8 cellular contexts compared by ENCODE assay signal in the genomic region with DNA sequence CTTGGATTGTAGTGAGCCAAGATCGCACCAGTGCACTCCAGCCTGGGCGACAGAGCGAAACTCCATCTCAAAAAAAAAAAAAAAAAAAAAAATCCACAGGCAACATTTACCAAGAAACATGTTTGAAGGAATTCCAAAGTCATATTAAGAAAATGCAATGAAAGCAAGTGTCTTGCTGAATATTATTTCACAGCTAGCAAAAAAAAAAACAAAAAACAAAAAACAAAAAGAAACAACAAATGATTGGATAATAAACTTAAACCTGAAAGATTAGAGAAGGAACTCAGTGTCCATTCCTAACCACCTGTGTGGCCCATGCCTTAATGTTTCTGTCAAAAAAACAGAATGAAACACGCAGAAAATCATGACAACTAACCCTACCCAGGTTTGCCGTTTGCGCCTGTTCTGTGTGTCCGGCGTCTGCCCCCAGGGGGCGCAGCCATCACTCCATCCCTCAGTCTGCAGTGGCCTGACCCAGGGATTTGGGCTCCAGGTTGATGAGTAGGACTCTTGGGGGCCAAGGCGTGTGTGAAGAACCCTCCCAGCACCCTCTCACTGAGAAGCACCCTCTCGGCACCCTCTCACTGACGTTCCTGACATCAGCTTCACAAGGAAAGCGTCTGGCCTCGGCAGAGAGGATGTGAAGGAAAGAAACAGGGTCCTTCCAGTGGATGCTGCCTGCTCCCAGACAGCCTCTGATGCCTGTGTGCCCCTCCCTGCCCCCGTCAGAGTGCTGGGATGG. TPM values are rescaled to one million over a fixed set of nuclear protein-coding genes. Genes with fewer than 3 reads are reported as not detected.
DNase-seq lines count a peak whose midpoint lies in the region; ATAC-seq and TF ChIP-seq lines count a peak whose summit lies in the region.

No MANE protein-coding gene starts in this region.

- DNase-seq in HCEC 1CT (peak; percentile 29), activated T-helper 1 cell treated with Interleukin-2 at 50 U/mL for 16 hours (ENCODE audit: low read depth) (peak; percentile 64), fibroblast of pulmonary artery (ENCODE audit: low read depth) (peak; percentile 55), posterior vena cava (ENCODE audit: low spot score) (peak; percentile 88), globus pallidus (ENCODE audit: low spot score) (no peak)

- H4K20me1 ChIP-seq in BLaER1 = 0 out of 2 replicates have a peak, but pooled peaks cover 26% of the 10 kb centered on the region
- H4K20me1 ChIP-seq in OCI-LY3 (ENCODE audit: insufficient read depth, low read length) = no peaks in the 10 kb centered on the region

- H3K4me3 ChIP-seq in BLaER1 (no peak overlapping the region), OCI-LY3 (ENCODE audit: low read length) (no peak overlapping the region), fibroblast of pulmonary artery (replicated peaks; ENCODE audit: low read depth, low read length) (no peak overlapping the region)

- no peaks in the 10 kb centered on the region for H3K9me3 ChIP-seq in BLaER1
- H3K9me3 ChIP-seq in OCI-LY3 (ENCODE audit: insufficient read depth, low read length) = no peaks in the 10 kb centered on the region

- H3K4me1 ChIP-seq in BLaER1 (peaks cover 83% of the 10 kb centered on the region), OCI-LY3 (ENCODE audit: low read length) (no peaks in the 10 kb centered on the region)

- H3K36me3 ChIP-seq in BLaER1 = peaks cover 3% of the 10 kb centered on the region; the same call in 1 of the 2 replicates
- no peaks in the 10 kb centered on the region for H3K36me3 ChIP-seq in OCI-LY3 (replicated peaks; ENCODE audit: low read depth, low read length)

- H3K79me2 ChIP-seq in OCI-LY3 (ENCODE audit: low read length) = no peaks in the 10 kb centered on the region

- H3K9ac ChIP-seq in BLaER1 = no peak overlapping the region
- H3K9ac ChIP-seq in OCI-LY3 (ENCODE audit: low read length) = no peak overlapping the region

- H3K27ac ChIP-seq in BLaER1 (no peak overlapping the region), OCI-LY3 (ENCODE audit: low read length) (no peak overlapping the region)

- no peaks in the 10 kb centered on the region for H3K27me3 ChIP-seq in BLaER1
- no peaks in the 10 kb centered on the region for H3K27me3 ChIP-seq in OCI-LY3 (ENCODE audit: low read depth, low read length)

- peak; percentile 81 for TF ChIP-seq CTCF in OCI-LY3 (IDR thresholded peaks at IDR 0.05; ENCODE audit: low read depth, low read length)
- TF ChIP-seq CTCF in fibroblast of pulmonary artery (IDR thresholded peaks at IDR 0.05; ENCODE audit: low read length, missing control alignments) = no peak

- intact Hi-C loops in posterior vena cava (cut with DNase I) = loop anchor here in 1 of 2 donors (5.0 kb wide), 1 partner anchor 40 kb away; no protein-coding TSS in a partner anchor

- ATAC-seq in HG03135 (IDR thresholded peaks at IDR 0.05; ENCODE audit: unreplicated experiment) = no peak

- H2AFZ ChIP-seq in OCI-LY3 (ENCODE audit: low read depth, low read length) = no peak overlapping the region

- H3K4me2 ChIP-seq in BLaER1 = peak overlapping the region; percentile 40
- no peak overlapping the region for H3K4me2 ChIP-seq in OCI-LY3 (ENCODE audit: low read length)

RNA-seq across cellular contexts. Expression of a gene that starts 19.2 kb away (rescaled TPM):
- total RNA-seq in posterior vena cava = 100 to 1,000 TPM; 202 to 246 TPM

RNA-seq across cellular contexts. Expression of a gene that starts 28.0 kb away (rescaled TPM):
- 100 to 1,000 TPM in 1 of 2 donors, 10 to 100 TPM in 1; 47.9 to 122 TPM for total RNA-seq in posterior vena cava

RNA-seq across cellular contexts. Expression of a gene that starts 47.1 kb away (rescaled TPM):
- total RNA-seq in posterior vena cava = 10 to 100 TPM; 25.8 to 31.6 TPM
